16 cellular contexts compared by ENCODE assay signal in the genomic region with DNA sequence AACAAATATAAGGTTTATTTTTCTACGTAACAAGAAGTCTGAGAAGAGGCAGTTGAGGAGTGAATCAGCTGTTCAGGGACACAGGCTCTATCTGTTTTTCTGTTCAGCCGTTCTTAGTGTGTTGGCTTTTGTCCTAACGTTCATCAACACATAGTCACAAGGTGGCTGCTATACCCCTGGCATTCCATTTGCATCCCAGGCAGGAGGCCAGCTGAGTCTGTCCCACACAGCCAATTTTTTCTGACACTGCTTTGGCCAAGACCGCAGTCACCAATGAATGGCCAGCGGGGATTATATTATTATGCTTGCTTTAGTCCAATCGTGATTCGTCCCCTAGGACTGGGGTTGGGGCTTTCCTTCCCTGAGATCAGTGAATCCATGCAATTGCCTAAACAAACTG.
DNase-seq lines count a peak whose midpoint lies in the region; ATAC-seq and TF ChIP-seq lines count a peak whose summit lies in the region.
"Had no signal": no experiment of that assay in that cellular context is flagged by ENCODE, and none has a peak within 500 bp of the region (broad histone marks: within the 10 kb centered on the region; RNA-seq: fewer than 3 reads in every experiment).

No MANE protein-coding gene starts in this region.

- no peaks in the 10 kb centered on the region for H3K36me3 ChIP-seq in tibial nerve
- H3K36me3 ChIP-seq: BLaER1 had no signal

- 74 to 77% methylated on average over 7 of the region's 7 CpGs for WGBS in tibial nerve, 2 donors

- intact Hi-C loops in Right ventricle myocardium inferior (cut with DNase I) = no loop called here
- intact Hi-C loops in left cardiac atrium (cut with DNase I) = no loop called here
- intact Hi-C loops in cardiac septum (cut with DNase I) = no loop called here

- H3K27me3 ChIP-seq in tibial nerve = no peaks in the 10 kb centered on the region
- H3K27me3 ChIP-seq: BLaER1 had no signal

- H3K4me3 ChIP-seq in tibial nerve = no peak overlapping the region
- H3K4me3 ChIP-seq: BLaER1 had no signal

- TF ChIP-seq CTCF in tibial nerve (IDR thresholded peaks at IDR 0.05) = no peak

- TF ChIP-seq EP300 in tibial nerve (IDR thresholded peaks at IDR 0.05) = no peak

- DNase-seq in Right ventricle myocardium inferior (ENCODE audit: missing footprints) (no peak), left cardiac atrium (no peak), cardiac septum (ENCODE audit: low spot score) (peak; percentile 51), mesenteric fat pad (ENCODE audit: low spot score) (peak; percentile 26), tibial nerve (ENCODE audit: low spot score in 2 of 2) (no peak), RPMI8226 (no peak), NAMALWA (ENCODE audit: low spot score) (no peak)
- DNase-seq: 8988T; AML-193; CD8-positive, alpha-beta memory T cell; DND-41; GDM1; GOT3; H9 had no signal

- peaks cover 0 to 4% (median 0%) of the 10 kb centered on the region in 4 donors for H3K4me1 ChIP-seq in tibial nerve
- H3K4me1 ChIP-seq: Caco-2 had no signal

- no peaks in the 10 kb centered on the region for H3K9me3 ChIP-seq in tibial nerve
- H3K9me3 ChIP-seq: Caco-2 had no signal

- ATAC-seq in Right ventricle myocardium inferior (peak; percentile 60), left cardiac atrium (no peak)

- TF ChIP-seq POLR2A in tibial nerve (IDR thresholded peaks at IDR 0.05) = no peak

- H3K27ac ChIP-seq in tibial nerve = no peak overlapping the region
- H3K27ac ChIP-seq: BLaER1 had no signal

Comparison
In these comparisons a context has a peak if more than half of its experiments do, and no peak if none do; other contexts are left out.
1. DNase-seq: peak in cardiac septum (single experiment) and mesenteric fat pad (single experiment); none in Right ventricle myocardium inferior (single experiment), left cardiac atrium (single experiment), tibial nerve (0 of 2), RPMI8226 (single experiment) and NAMALWA (single experiment).